Comparison of ENCODE assay signal across 2 cellular contexts in the genomic region with DNA sequence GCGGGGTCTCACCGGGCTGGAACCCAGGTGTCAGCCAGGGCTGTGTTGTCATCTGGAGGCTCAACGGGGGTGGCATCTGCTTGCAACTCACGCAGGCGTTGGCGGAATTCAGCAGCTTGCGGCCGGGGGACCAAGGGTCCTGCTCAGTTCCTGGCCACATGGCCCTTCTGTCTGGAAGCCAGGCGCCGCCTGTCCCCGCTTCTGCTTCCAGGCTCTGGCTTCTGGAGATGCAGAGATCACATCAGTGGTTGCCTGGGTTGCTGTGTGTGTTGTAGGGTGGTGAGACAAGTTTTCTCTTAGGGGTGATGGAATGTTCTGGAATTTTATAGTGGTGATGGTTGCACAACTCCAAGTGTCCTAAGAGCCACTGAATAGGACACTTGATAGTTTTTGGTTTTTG.
TF ChIP-seq lines count a peak whose summit lies in the region.

No MANE protein-coding gene starts in this region.

TF ChIP-seq in GM23338, 12 proteins besides CTCF, POLR2A, EP300 and RAD21:
- TF ChIP-seq CREB1 (CRISPR knock-in tag; IDR thresholded peaks at IDR 0.05; ENCODE audit: low read depth) (no peak), NANOG (IDR thresholded peaks at IDR 0.05; ENCODE audit: borderline replicate concordance) (no peak), ZNF114 (CRISPR knock-in tag; IDR thresholded peaks at IDR 0.05) (no peak), EZH2 (IDR thresholded peaks at IDR 0.05; ENCODE audit: low read depth, unreplicated experiment) (no peak), EZH2phosphoT487 (IDR thresholded peaks at IDR 0.05; ENCODE audit: unreplicated experiment) (no peak)

TF ChIP-seq in K562, 482 proteins besides CTCF, POLR2A, EP300 and RAD21:
- TF ChIP-seq LARP7 (IDR thresholded peaks at IDR 0.05): no peak
- no peak for TF ChIP-seq TCF7 (IDR thresholded peaks at IDR 0.05; ENCODE audit: borderline replicate concordance)
- peak; percentile 79 for TF ChIP-seq ZBTB33 (CRISPR knock-in tag; IDR thresholded peaks at IDR 0.05)
- no peak for TF ChIP-seq ZNF133 (CRISPR knock-in tag; IDR thresholded peaks at IDR 0.05)
- no peak for TF ChIP-seq MED1 (CRISPR knock-in tag; IDR thresholded peaks at IDR 0.05; ENCODE audit: borderline replicate concordance)
- TF ChIP-seq TEAD2 (tag; IDR thresholded peaks at IDR 0.05): no peak
- TF ChIP-seq ASH1L (IDR thresholded peaks at IDR 0.05; ENCODE audit: borderline replicate concordance, low read depth, partially characterized antibody): no peak
- TF ChIP-seq MAX (CRISPR knock-in tag; IDR thresholded peaks at IDR 0.05): peak; percentile 25; the same call in 1 of the 2 replicates
- no peak for TF ChIP-seq ZNF280A (IDR thresholded peaks at IDR 0.05; ENCODE audit: low read depth, partially characterized antibody)
- no peak for TF ChIP-seq MTF1 (CRISPR knock-in tag; IDR thresholded peaks at IDR 0.05; ENCODE audit: borderline replicate concordance)
- TF ChIP-seq ZNF232 (CRISPR knock-in tag; IDR thresholded peaks at IDR 0.05): no peak
- TF ChIP-seq, protein P1, sequence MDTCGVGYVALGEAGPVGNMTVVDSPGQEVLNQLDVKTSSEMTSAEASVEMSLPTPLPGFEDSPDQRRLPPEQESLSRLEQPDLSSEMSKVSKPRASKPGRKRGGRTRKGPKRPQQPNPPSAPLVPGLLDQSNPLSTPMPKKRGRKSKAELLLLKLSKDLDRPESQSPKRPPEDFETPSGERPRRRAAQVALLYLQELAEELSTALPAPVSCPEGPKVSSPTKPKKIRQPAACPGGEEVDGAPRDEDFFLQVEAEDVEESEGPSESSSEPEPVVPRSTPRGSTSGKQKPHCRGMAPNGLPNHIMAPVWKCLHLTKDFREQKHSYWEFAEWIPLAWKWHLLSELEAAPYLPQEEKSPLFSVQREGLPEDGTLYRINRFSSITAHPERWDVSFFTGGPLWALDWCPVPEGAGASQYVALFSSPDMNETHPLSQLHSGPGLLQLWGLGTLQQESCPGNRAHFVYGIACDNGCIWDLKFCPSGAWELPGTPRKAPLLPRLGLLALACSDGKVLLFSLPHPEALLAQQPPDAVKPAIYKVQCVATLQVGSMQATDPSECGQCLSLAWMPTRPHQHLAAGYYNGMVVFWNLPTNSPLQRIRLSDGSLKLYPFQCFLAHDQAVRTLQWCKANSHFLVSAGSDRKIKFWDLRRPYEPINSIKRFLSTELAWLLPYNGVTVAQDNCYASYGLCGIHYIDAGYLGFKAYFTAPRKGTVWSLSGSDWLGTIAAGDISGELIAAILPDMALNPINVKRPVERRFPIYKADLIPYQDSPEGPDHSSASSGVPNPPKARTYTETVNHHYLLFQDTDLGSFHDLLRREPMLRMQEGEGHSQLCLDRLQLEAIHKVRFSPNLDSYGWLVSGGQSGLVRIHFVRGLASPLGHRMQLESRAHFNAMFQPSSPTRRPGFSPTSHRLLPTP (IDR thresholded peaks at IDR 0.05; ENCODE audit: borderline replicate concordance, extremely low read depth, insufficient read length): no peak
- no peak for TF ChIP-seq NR4A1 (CRISPR knock-in tag; IDR thresholded peaks at IDR 0.05)
- no peak for TF ChIP-seq NR4A1 (tag; IDR thresholded peaks at IDR 0.05)
- TF ChIP-seq ZNF75A (CRISPR knock-in tag; IDR thresholded peaks at IDR 0.05): no peak
- no peak for TF ChIP-seq CXXC5 (CRISPR knock-in tag; IDR thresholded peaks at IDR 0.05)
- TF ChIP-seq FOXA3 (CRISPR knock-in tag; conservative IDR thresholded peaks at IDR 0.05 in 1 of 2, IDR thresholded peaks at IDR 0.05 in 1 of 2): no peak
- no peak for TF ChIP-seq NCOR1 (IDR thresholded peaks at IDR 0.05)
- TF ChIP-seq PHB (CRISPR knock-in tag; IDR thresholded peaks at IDR 0.05): no peak
TF ChIP-seq in K562: peak in this region for 2.
